ENCODE assay signal across 17 cellular contexts in genomic region chr6:75101896-75102680, GRCh38.
DNase-seq lines count a peak whose midpoint lies in the region; ATAC-seq, FAIRE-seq and TF ChIP-seq lines count a peak whose summit lies in the region.
"Had no signal": no experiment of that assay in that cellular context is flagged by ENCODE, and none has a peak within 500 bp of the region (broad histone marks: within the 10 kb centered on the region; RNA-seq: fewer than 3 reads in every experiment).

No MANE protein-coding gene starts in this region.

- 30 to 43% methylated on average over 8 to 9 of the region's 9 CpGs for WGBS in gastroesophageal sphincter (ENCODE audit: low coverage in 1 of 2), 2 donors

- FAIRE-seq in astrocyte (lab: Jason Lieb, UNC), result peak; percentile 65

- no peak overlapping the region for H3K4me3 Mint-ChIP-seq in astrocyte (ENCODE audit: unreplicated experiment)
- H3K4me3 Mint-ChIP-seq: activated CD4-positive, alpha-beta T cell treated with anti-CD3 and anti-CD28 coated beads, Interleukin-2, amount 10 ng/mL, durations not matched to agents 7 days and 5 days; activated naive CD8-positive, alpha-beta T cell treated with anti-CD3 and anti-CD28 coated beads, Interleukin-2, amount 10 ng/mL, durations not matched to agents 7 days and 5 days; activated T-cell treated with anti-CD3 and anti-CD28 coated beads, Interleukin-2, amount 50 U/mL, for 24 hours had no signal

- no peaks in the 10 kb centered on the region for H3K79me2 ChIP-seq in astrocyte (ENCODE audit: insufficient read depth, low read length)

- no peaks in the 10 kb centered on the region for H3K9me3 ChIP-seq in astrocyte (ENCODE audit: insufficient read depth, low read depth, low read length)
- H3K9me3 ChIP-seq in gastroesophageal sphincter, result no peaks in the 10 kb centered on the region
- no peaks in the 10 kb centered on the region for H3K9me3 ChIP-seq in BE2C
- H3K9me3 ChIP-seq in SJCRH30 (replicated peaks), result no peaks in the 10 kb centered on the region
- H3K9me3 ChIP-seq: colonic mucosa, mucosa of descending colon had no signal

- no peak overlapping the region for H2AFZ ChIP-seq in astrocyte (ENCODE audit: low read depth, low read length)

- no peaks in the 10 kb centered on the region for H3K27me3 ChIP-seq in astrocyte (ENCODE audit: insufficient read depth, low read length)
- H3K27me3 ChIP-seq in gastroesophageal sphincter, result no peaks in the 10 kb centered on the region
- no peaks in the 10 kb centered on the region for H3K27me3 ChIP-seq in BE2C
- H3K27me3 ChIP-seq in SJCRH30, result no peaks in the 10 kb centered on the region
- H3K27me3 ChIP-seq: colonic mucosa had no signal

- no peak for TF ChIP-seq POLR2A in gastroesophageal sphincter (IDR thresholded peaks at IDR 0.05)

- peak; percentile 73 for DNase-seq in GM04503 (ENCODE audit: low read depth)
- DNase-seq in astrocyte (ENCODE audit: low read depth), result peak; percentile 81
- DNase-seq in stromal cell of bone marrow (ENCODE audit: low read depth), result peak; percentile 93
- DNase-seq in BE2C, result no peak
- no peak for DNase-seq in SJCRH30
- DNase-seq: activated CD4-positive, alpha-beta T cell treated with anti-CD3 and anti-CD28 coated beads, Interleukin-2, amount 10 ng/mL, durations not matched to agents 7 days and 5 days; activated naive CD8-positive, alpha-beta T cell treated with anti-CD3 and anti-CD28 coated beads, Interleukin-2, amount 10 ng/mL, durations not matched to agents 7 days and 5 days; activated T-cell treated with anti-CD3 and anti-CD28 coated beads, Interleukin-2, amount 50 U/mL, for 24 hours; colonic mucosa; hypothalamus; left cardiac atrium; mucosa of descending colon; NCI-H1694 treated with DMSO at 0.1 percent for 48 hours; nucleus accumbens had no signal

- H3K4me1 ChIP-seq in astrocyte (ENCODE audit: insufficient read depth, low read length), result peaks cover 27% of the 10 kb centered on the region
- peaks cover 5 to 70% (median 24%) of the 10 kb centered on the region in 3 donors for H3K4me1 ChIP-seq in gastroesophageal sphincter
- no peaks in the 10 kb centered on the region for H3K4me1 ChIP-seq in BE2C
- H3K4me1 ChIP-seq in SJCRH30, result no peaks in the 10 kb centered on the region; the same call in 1 of the 2 replicates
- H3K4me1 ChIP-seq: colonic mucosa had no signal

- no peaks in the 10 kb centered on the region for H3K9me3 Mint-ChIP-seq in astrocyte (ENCODE audit: unreplicated experiment)
- H3K9me3 Mint-ChIP-seq: activated CD4-positive, alpha-beta T cell treated with anti-CD3 and anti-CD28 coated beads, Interleukin-2, amount 10 ng/mL, durations not matched to agents 7 days and 5 days; activated naive CD8-positive, alpha-beta T cell treated with anti-CD3 and anti-CD28 coated beads, Interleukin-2, amount 10 ng/mL, durations not matched to agents 7 days and 5 days; activated T-cell treated with anti-CD3 and anti-CD28 coated beads, Interleukin-2, amount 50 U/mL, for 24 hours had no signal

- H3K4me3 ChIP-seq in astrocyte (ENCODE audit: insufficient read depth, low read depth, low read length) (no peak overlapping the region), gastroesophageal sphincter (no peak overlapping the region), BE2C (ENCODE audit: low read depth, low read length) (no peak overlapping the region), SJCRH30 (no peak overlapping the region)
- H3K4me3 ChIP-seq: colonic mucosa, mucosa of descending colon had no signal

- H3K27ac Mint-ChIP-seq in astrocyte (ENCODE audit: unreplicated experiment), result no peak overlapping the region
- H3K27ac Mint-ChIP-seq: activated CD4-positive, alpha-beta T cell treated with anti-CD3 and anti-CD28 coated beads, Interleukin-2, amount 10 ng/mL, durations not matched to agents 7 days and 5 days; activated naive CD8-positive, alpha-beta T cell treated with anti-CD3 and anti-CD28 coated beads, Interleukin-2, amount 10 ng/mL, durations not matched to agents 7 days and 5 days; activated T-cell treated with anti-CD3 and anti-CD28 coated beads, Interleukin-2, amount 50 U/mL, for 24 hours had no signal

- H3K36me3 Mint-ChIP-seq in astrocyte (ENCODE audit: low read depth, unreplicated experiment), result peaks cover 7% of the 10 kb centered on the region
- H3K36me3 Mint-ChIP-seq: activated naive CD8-positive, alpha-beta T cell treated with anti-CD3 and anti-CD28 coated beads, Interleukin-2, amount 10 ng/mL, durations not matched to agents 7 days and 5 days had no signal

- H3K27ac ChIP-seq in astrocyte (ENCODE audit: low read depth, low read length) (peak overlapping the region; percentile 74), gastroesophageal sphincter (peak overlapping the region; percentile 48 to 81 (median 68)), SJCRH30 (no peak overlapping the region)
- H3K27ac ChIP-seq: colonic mucosa, epithelial cell of prostate had no signal

- TF ChIP-seq CTCF in astrocyte (IDR thresholded peaks at IDR 0.05; ENCODE audit: insufficient read depth, low read depth, low read length) (no peak), gastroesophageal sphincter (IDR thresholded peaks at IDR 0.05) (no peak), BE2C (IDR thresholded peaks at IDR 0.05; ENCODE audit: low read depth, low read length) (no peak)

- H3K36me3 ChIP-seq in astrocyte (ENCODE audit: insufficient read depth, low read length), result peaks cover 15% of the 10 kb centered on the region
- peaks cover 0 to 40% of the 10 kb centered on the region in 2 donors for H3K36me3 ChIP-seq in gastroesophageal sphincter
- H3K36me3 ChIP-seq in BE2C, result no peaks in the 10 kb centered on the region
- peaks cover 42% of the 10 kb centered on the region for H3K36me3 ChIP-seq in SJCRH30
- H3K36me3 ChIP-seq: colonic mucosa had no signal

- peaks cover 15% of the 10 kb centered on the region for H3K4me1 Mint-ChIP-seq in astrocyte (ENCODE audit: low read depth, unreplicated experiment)
- H3K4me1 Mint-ChIP-seq: activated CD4-positive, alpha-beta T cell treated with anti-CD3 and anti-CD28 coated beads, Interleukin-2, amount 10 ng/mL, durations not matched to agents 7 days and 5 days; activated naive CD8-positive, alpha-beta T cell treated with anti-CD3 and anti-CD28 coated beads, Interleukin-2, amount 10 ng/mL, durations not matched to agents 7 days and 5 days had no signal

- peak overlapping the region; percentile 35 for H3K9ac ChIP-seq in astrocyte (ENCODE audit: low read length)

- no peaks in the 10 kb centered on the region for H4K20me1 ChIP-seq in astrocyte (ENCODE audit: insufficient read depth, low read length)

- H3K4me2 ChIP-seq in astrocyte (ENCODE audit: low read length), result peak overlapping the region; percentile 34

- H3K27me3 Mint-ChIP-seq in astrocyte (ENCODE audit: low read depth, unreplicated experiment), result no peaks in the 10 kb centered on the region
- H3K27me3 Mint-ChIP-seq: activated CD4-positive, alpha-beta T cell treated with anti-CD3 and anti-CD28 coated beads, Interleukin-2, amount 10 ng/mL, durations not matched to agents 7 days and 5 days; activated naive CD8-positive, alpha-beta T cell treated with anti-CD3 and anti-CD28 coated beads, Interleukin-2, amount 10 ng/mL, durations not matched to agents 7 days and 5 days; activated T-cell treated with anti-CD3 and anti-CD28 coated beads, Interleukin-2, amount 50 U/mL, for 24 hours had no signal

- no peak for TF ChIP-seq EP300 in gastroesophageal sphincter (IDR thresholded peaks at IDR 0.05)

- no peak for ATAC-seq in gastroesophageal sphincter
- no peak for ATAC-seq in HG02970 (IDR thresholded peaks at IDR 0.05; ENCODE audit: low FRiP score, unreplicated experiment)
- ATAC-seq: left cardiac atrium, mucosa of descending colon had no signal

Comparison
In these comparisons a context has a peak if more than half of its experiments do, and no peak if none do; other contexts are left out.
1. DNase-seq: peak in GM04503 (single experiment), astrocyte (single experiment) and stromal cell of bone marrow (single experiment); none in BE2C (single experiment) and SJCRH30 (0 of 2).